In genomic region chr3:159787191-159787590, GRCh38 we compare ENCODE assay signal across 8 cellular contexts. TPM values are rescaled to one million over a fixed set of nuclear protein-coding genes. Genes with fewer than 3 reads are reported as not detected.
DNase-seq lines count a peak whose midpoint lies in the region; ATAC-seq and TF ChIP-seq lines count a peak whose summit lies in the region.

No MANE protein-coding gene starts in this region.

- H3K9me3 Mint-ChIP-seq in osteocyte (ENCODE audit: unreplicated experiment), result no peaks in the 10 kb centered on the region

- in situ Hi-C loops in GM13976 (cut with MboI; ENCODE audit: low sequenced_read_pairs, unreplicated experiment), result no loop called here

- TF ChIP-seq CTCF in epithelial cell of esophagus (IDR thresholded peaks at IDR 0.05; ENCODE audit: insufficient read depth, low read depth, low read length, missing control alignments) (no peak), osteocyte (IDR thresholded peaks at IDR 0.05) (no peak), GM13976 (IDR thresholded peaks at IDR 0.05; ENCODE audit: borderline replicate concordance, control extremely low read depth, extremely low read depth, insufficient read depth, missing control alignments) (no peak)

- no peak for ATAC-seq in GM18517 (IDR thresholded peaks at IDR 0.05; ENCODE audit: unreplicated experiment)

- DNase-seq in DMS153 (lab: John Stamatoyannopoulos, UW), result peak; percentile 58
- DNase-seq in NCI-H510A treated with DMSO at 0.1 percent for 48 hours (lab: John Stamatoyannopoulos, UW), result peak; percentile 67
- peak; percentile 96 for DNase-seq in epithelial cell of esophagus (ENCODE audit: low read depth)
- DNase-seq in osteocyte (ENCODE audit: extremely low spot score, unreplicated experiment), result no peak
- DNase-seq in GM13976 (ENCODE audit: low spot score), result no peak
- DNase-seq in D341Med (ENCODE audit: low spot score), result no peak
- no peak for DNase-seq in NCI-H1694 (lab: John Stamatoyannopoulos, UW)

- no peaks in the 10 kb centered on the region for H3K27me3 Mint-ChIP-seq in osteocyte (ENCODE audit: unreplicated experiment)

- peak overlapping the region; percentile 6 for H3K4me3 Mint-ChIP-seq in osteocyte (ENCODE audit: unreplicated experiment)

- no peaks in the 10 kb centered on the region for H3K36me3 Mint-ChIP-seq in osteocyte (ENCODE audit: unreplicated experiment)

- H3K27ac Mint-ChIP-seq in osteocyte (ENCODE audit: unreplicated experiment), result peak overlapping the region; percentile 88

- H3K4me1 Mint-ChIP-seq in osteocyte (ENCODE audit: unreplicated experiment), result peaks cover 58% of the 10 kb centered on the region

- no peak overlapping the region for H3K4me3 ChIP-seq in epithelial cell of esophagus (ENCODE audit: low read length)

RNA-seq across cellular contexts. Expression of gene SCHIP1, which starts 52.5 kb away (rescaled TPM):
- 3.5 and 5.9 TPM in 2 replicates for total RNA-seq in osteocyte

Comparison
In these comparisons a context has a peak if more than half of its experiments do, and no peak if none do; other contexts are left out.
1. DNase-seq: peak in DMS153 (single experiment), NCI-H510A treated with DMSO at 0.1 percent for 48 hours (single experiment) and epithelial cell of esophagus (single experiment); none in osteocyte (single experiment), GM13976 (single experiment), D341Med (single experiment) and NCI-H1694 (single experiment).